ENCODE assay signal across 28 cellular contexts in the genomic region with DNA sequence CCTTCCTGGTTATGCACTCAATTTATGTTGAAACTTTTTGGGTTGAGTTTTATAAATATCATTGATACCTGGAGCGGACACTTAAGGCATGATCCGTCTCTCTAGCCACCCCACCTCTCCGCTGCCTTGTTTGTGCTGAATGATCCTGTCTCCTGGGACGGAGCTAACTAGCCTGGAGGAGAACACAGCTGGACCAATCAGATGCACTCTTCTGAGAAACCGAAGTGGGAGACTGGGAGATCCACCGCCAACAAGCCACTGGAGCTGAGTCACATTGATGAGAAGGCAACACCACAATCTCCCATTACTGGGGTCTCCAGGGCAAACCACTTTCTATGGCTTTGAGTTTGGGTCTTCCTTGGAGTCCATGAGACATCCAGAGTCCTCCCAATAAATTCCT. TPM values are rescaled to one million over a fixed set of nuclear protein-coding genes. Genes with fewer than 3 reads are reported as not detected.
"Had no signal": no experiment of that assay in that cellular context is flagged by ENCODE, and none has a peak within 500 bp of the region (broad histone marks: within the 10 kb centered on the region; RNA-seq: fewer than 3 reads in every experiment).

No MANE protein-coding gene starts in this region.

- H3K27ac Mint-ChIP-seq: activated CD4-positive, alpha-beta T cell treated with anti-CD3 and anti-CD28 coated beads, Interleukin-2, amount 10 ng/mL, durations not matched to agents 7 days and 5 days; activated CD8-positive, alpha-beta T cell treated with anti-CD3 and anti-CD28 coated beads, Interleukin-2, amount 10 ng/mL, durations not matched to agents 7 days and 5 days; activated naive CD4-positive, alpha-beta T cell treated with anti-CD3 and anti-CD28 coated beads, Interleukin-2, amount 50 U/mL, for 24 hours; activated naive CD8-positive, alpha-beta T cell treated with anti-CD3 and anti-CD28 coated beads, Interleukin-2, amount 10 ng/mL, durations not matched to agents 7 days and 5 days had no signal

- DNase-seq: activated CD4-positive, alpha-beta T cell treated with anti-CD3 and anti-CD28 coated beads for 1 hour; activated CD4-positive, alpha-beta T cell treated with anti-CD3 and anti-CD28 coated beads, Interleukin-2, amount 10 ng/mL, durations not matched to agents 7 days and 5 days; activated CD4-positive, alpha-beta T cell treated with anti-CD3 and anti-CD28 coated beads, Interleukin-2, amount 50 U/mL, for 48 hours; activated CD4-positive, CD25-positive, alpha-beta regulatory T cell; activated CD8-positive, alpha-beta T cell treated with anti-CD3 and anti-CD28 coated beads, Interleukin-2, amount 10 ng/mL, durations not matched to agents 7 days and 5 days; activated effector memory CD4-positive, alpha-beta T cell treated with Interleukin-2 at 50 U/mL for 16 hours; activated naive CD8-positive, alpha-beta T cell treated with anti-CD3 and anti-CD28 coated beads, Interleukin-2, amount 10 ng/mL, durations not matched to agents 7 days and 5 days; activated T-cell treated with anti-CD3 and anti-CD28 coated beads, Interleukin-2, amount 50 U/mL, for 48 hours; amygdala; KG1; MM.1S; MV-4-11; NCI-H1092; NCI-H1436 treated with DMSO at 0.1 percent for 48 hours; NCI-H1694 treated with DMSO at 0.1 percent for 48 hours; NCI-H2029; NCI-H510A; NCI-H526; NCI-H748 treated with DMSO at 0.1 percent for 48 hours; NK-92 treated with Interleukin-12 subunit alpha and Interleukin-12 subunit beta, amount 100 ng/mL, for 24 hours; PC-3; Right ventricle myocardium superior; SW 1271; T-helper 1 cell; T-helper 2 cell; T-helper 9 cell; WERI-Rb-1 had no signal

- ATAC-seq: activated CD8-positive, alpha-beta T cell treated with anti-CD3 and anti-CD28 coated beads, Interleukin-2, amount 10 ng/mL, durations not matched to agents 7 days and 5 days; PC-3 had no signal

- H3K4me1 Mint-ChIP-seq: activated CD4-positive, alpha-beta T cell treated with anti-CD3 and anti-CD28 coated beads, Interleukin-2, amount 10 ng/mL, durations not matched to agents 7 days and 5 days; activated naive CD4-positive, alpha-beta T cell treated with anti-CD3 and anti-CD28 coated beads, Interleukin-2, amount 50 U/mL, for 24 hours; activated naive CD8-positive, alpha-beta T cell treated with anti-CD3 and anti-CD28 coated beads, Interleukin-2, amount 10 ng/mL, durations not matched to agents 7 days and 5 days had no signal

- H3K4me3 Mint-ChIP-seq: activated CD4-positive, alpha-beta T cell treated with anti-CD3 and anti-CD28 coated beads, Interleukin-2, amount 10 ng/mL, durations not matched to agents 7 days and 5 days; activated CD8-positive, alpha-beta T cell treated with anti-CD3 and anti-CD28 coated beads, Interleukin-2, amount 10 ng/mL, durations not matched to agents 7 days and 5 days; activated naive CD4-positive, alpha-beta T cell treated with anti-CD3 and anti-CD28 coated beads, Interleukin-2, amount 50 U/mL, for 24 hours; activated naive CD8-positive, alpha-beta T cell treated with anti-CD3 and anti-CD28 coated beads, Interleukin-2, amount 10 ng/mL, durations not matched to agents 7 days and 5 days had no signal

- H3K9me3 Mint-ChIP-seq: activated CD4-positive, alpha-beta T cell treated with anti-CD3 and anti-CD28 coated beads, Interleukin-2, amount 10 ng/mL, durations not matched to agents 7 days and 5 days had no signal

- H3K36me3 Mint-ChIP-seq: activated naive CD4-positive, alpha-beta T cell treated with anti-CD3 and anti-CD28 coated beads, Interleukin-2, amount 50 U/mL, for 24 hours; activated naive CD8-positive, alpha-beta T cell treated with anti-CD3 and anti-CD28 coated beads, Interleukin-2, amount 10 ng/mL, durations not matched to agents 7 days and 5 days had no signal

RNA-seq across cellular contexts. Expression of a gene that starts 29.3 kb away (rescaled TPM):
- total RNA-seq: activated CD4-positive, alpha-beta T cell treated with anti-CD3 and anti-CD28 coated beads, Interleukin-2, amount 10 ng/mL, durations not matched to agents 7 days and 5 days; activated CD8-positive, alpha-beta T cell treated with anti-CD3 and anti-CD28 coated beads, Interleukin-2, amount 10 ng/mL, durations not matched to agents 7 days and 5 days; activated naive CD8-positive, alpha-beta T cell treated with anti-CD3 and anti-CD28 coated beads, Interleukin-2, amount 10 ng/mL, durations not matched to agents 7 days and 5 days had no signal
